Comparison of ENCODE assay signal across 15 cellular contexts in genomic region chr2:211049321-211050018, GRCh38.
"Had no signal": no experiment of that assay in that cellular context is flagged by ENCODE, and none has a peak within 500 bp of the region (broad histone marks: within the 10 kb centered on the region; RNA-seq: fewer than 3 reads in every experiment).

No MANE protein-coding gene starts in this region.

- H3K27ac Mint-ChIP-seq: activated T-helper 1 cell treated with anti-CD3 and anti-CD28 coated beads, Interleukin-12 subunit alpha, Interleukin-12 subunit beta, Interleukin-2, Interleukin-4 antibody, amounts not matched to agents 30 ng/mL and 10 ng/mL and 1 ng/mL, durations not matched to agents 14 hours and 24 hours and 36 hours; mesothelial cell of epicardium; stimulated activated naive CD8-positive, alpha-beta T cell treated with anti-CD3 and anti-CD28 coated beads, Interleukin-15, amount 100 ng/mL, for 72 hours had no signal

- H3K27me3 ChIP-seq: cardiac muscle cell, ovary, testis had no signal

- DNase-seq: activated CD4-positive, alpha-beta T cell treated with anti-CD3 and anti-CD28 coated beads for 48 hours; activated naive CD4-positive, alpha-beta T cell treated with Interleukin-2 at 50 U/mL for 16 hours; hypothalamus; lower lobe of right lung; ovary; stimulated activated CD4-positive, alpha-beta T cell treated with anti-CD3 and anti-CD28 coated beads, Interleukin-4, amount 100 ng/mL, for 1 hour; stimulated activated CD8-positive, alpha-beta memory T cell treated with anti-CD3 and anti-CD28 coated beads, Interleukin-4, amount 100 ng/mL, for 48 hours; stimulated activated naive CD8-positive, alpha-beta T cell treated with anti-CD3 and anti-CD28 coated beads, Interleukin-15, amount 100 ng/mL, for 72 hours; testis had no signal

- H3K4me3 ChIP-seq: cardiac muscle cell, lower lobe of right lung, ovary, testis had no signal

- H3K9me3 ChIP-seq: lower lobe of right lung, ovary, testis had no signal

- H3K9me3 Mint-ChIP-seq: activated T-helper 1 cell treated with anti-CD3 and anti-CD28 coated beads, Interleukin-12 subunit alpha, Interleukin-12 subunit beta, Interleukin-2, Interleukin-4 antibody, amounts not matched to agents 30 ng/mL and 10 ng/mL and 1 ng/mL, durations not matched to agents 14 hours and 24 hours and 36 hours; mesothelial cell of epicardium; neural crest cell had no signal

- H3K27me3 Mint-ChIP-seq: stimulated activated naive CD8-positive, alpha-beta T cell treated with anti-CD3 and anti-CD28 coated beads, Interleukin-15, amount 100 ng/mL, for 72 hours had no signal

- H3K36me3 ChIP-seq: cardiac muscle cell, lower lobe of right lung, ovary had no signal

- FAIRE-seq: endometrium had no signal

- H3K4me3 Mint-ChIP-seq: activated T-helper 1 cell treated with anti-CD3 and anti-CD28 coated beads, Interleukin-12 subunit alpha, Interleukin-12 subunit beta, Interleukin-2, Interleukin-4 antibody, amounts not matched to agents 30 ng/mL and 10 ng/mL and 1 ng/mL, durations not matched to agents 14 hours and 24 hours and 36 hours; mesothelial cell of epicardium; neural crest cell; stimulated activated naive CD8-positive, alpha-beta T cell treated with anti-CD3 and anti-CD28 coated beads, Interleukin-15, amount 100 ng/mL, for 72 hours had no signal

- H3K4me1 Mint-ChIP-seq: mesothelial cell of epicardium; neural crest cell; stimulated activated naive CD8-positive, alpha-beta T cell treated with anti-CD3 and anti-CD28 coated beads, Interleukin-15, amount 100 ng/mL, for 72 hours had no signal

- ATAC-seq: esophagus mucosa; lower lobe of right lung; stimulated activated naive CD8-positive, alpha-beta T cell treated with anti-CD3 and anti-CD28 coated beads, Interleukin-15, amount 100 ng/mL, for 72 hours had no signal

- H3K27ac ChIP-seq: cardiac muscle cell, lower lobe of right lung, ovary, testis had no signal

- H3K4me1 ChIP-seq: lower lobe of right lung, testis had no signal

- H3K36me3 Mint-ChIP-seq: mesothelial cell of epicardium had no signal
